In genomic region chr3:51099794-51100542, GRCh38 we compare ENCODE assay signal across 8 cellular contexts.
DNase-seq lines count a peak whose midpoint lies in the region; TF ChIP-seq lines count a peak whose summit lies in the region.

No MANE protein-coding gene starts in this region.

- H3K9me2 ChIP-seq in DOHH2 (replicated peaks; ENCODE audit: control insufficient read depth, low read length) (no peaks in the 10 kb centered on the region), hepatocyte (replicated peaks; ENCODE audit: insufficient read depth) (no peaks in the 10 kb centered on the region)

- H3K27ac ChIP-seq in DOHH2 (ENCODE audit: low read depth, low read length) (no peak overlapping the region), adrenal gland (no peak overlapping the region), hepatocyte (no peak overlapping the region)

- H4K20me1 ChIP-seq in DOHH2 (ENCODE audit: control insufficient read depth, insufficient read depth, low read depth, low read length) (no peaks in the 10 kb centered on the region), hepatocyte (ENCODE audit: insufficient read depth, poor library complexity, severe bottlenecking) (no peaks in the 10 kb centered on the region)

- H3K27me3 ChIP-seq in DOHH2 (ENCODE audit: control insufficient read depth, low read length) (no peaks in the 10 kb centered on the region), adrenal gland (no peaks in the 10 kb centered on the region), hepatocyte (no peaks in the 10 kb centered on the region)

- TF ChIP-seq CTCF in DOHH2 (IDR thresholded peaks at IDR 0.05; ENCODE audit: low read depth, low read length, poor library complexity, severe bottlenecking): peak; percentile 61
- TF ChIP-seq CTCF in adrenal gland (IDR thresholded peaks at IDR 0.05): peak; percentile 62 to 74 (median 69)
- TF ChIP-seq CTCF in hepatocyte (IDR thresholded peaks at IDR 0.05; ENCODE audit: poor library complexity): peak; percentile 72

- WGBS in adrenal gland, 4 donors: 54 to 77% (median 68%) methylated on average over 3 of the region's 3 CpGs
- 63% methylated on average over 3 of the region's 3 CpGs for WGBS in hepatocyte (ENCODE audit: low lambda C conversion rate, missing lambda C conversion rate)

- H3K36me3 ChIP-seq in DOHH2 (ENCODE audit: control insufficient read depth, low read length) (no peaks in the 10 kb centered on the region), adrenal gland (replicated peaks in 1 of 2) (no peaks in the 10 kb centered on the region), hepatocyte (replicated peaks; ENCODE audit: insufficient read depth, low read depth) (no peaks in the 10 kb centered on the region)

- H3K9me3 ChIP-seq in DOHH2 (ENCODE audit: control insufficient read depth, insufficient read depth, low read length) (no peaks in the 10 kb centered on the region), adrenal gland (replicated peaks in 1 of 3) (no peaks in the 10 kb centered on the region), hepatocyte (ENCODE audit: low read depth) (no peaks in the 10 kb centered on the region)

- H3K4me3 ChIP-seq in DOHH2 (ENCODE audit: low read length) (no peak overlapping the region), adrenal gland (no peak overlapping the region), hepatocyte (no peak overlapping the region)

- H3K79me2 ChIP-seq in DOHH2 (ENCODE audit: control insufficient read depth, low read length) (no peaks in the 10 kb centered on the region), hepatocyte (no peaks in the 10 kb centered on the region)

- intact Hi-C loops in adrenal gland (cut with DNase I): no loop called here

- peak; percentile 39 for DNase-seq in 8988T
- DNase-seq in NCI-H128 (lab: John Stamatoyannopoulos, UW; ENCODE audit: unreplicated experiment): peak; percentile 3
- peak; percentile 51 to 80 (median 60) for DNase-seq in adrenal gland
- peak; percentile 78 for DNase-seq in hepatocyte (ENCODE audit: low spot score)
- DNase-seq in stimulated activated CD8-positive, alpha-beta memory T cell treated with anti-CD3 and anti-CD28 coated beads, Interleukin-4, amount 100 ng/mL, for 48 hours: peak; percentile 41
- DNase-seq in NK-92 treated with Interleukin-12 subunit alpha and Interleukin-12 subunit beta, amount 100 ng/mL, for 24 hours (lab: John Stamatoyannopoulos, UW): no peak
- DNase-seq in germinal center (ENCODE audit: low spot score): no peak

- H3K4me1 ChIP-seq in DOHH2 (ENCODE audit: control insufficient read depth, low read length) (no peaks in the 10 kb centered on the region), adrenal gland (replicated peaks in 1 of 2) (no peaks in the 10 kb centered on the region), hepatocyte (ENCODE audit: insufficient read depth) (no peaks in the 10 kb centered on the region)

- no peak overlapping the region for H2AFZ ChIP-seq in hepatocyte

- no peaks in the 10 kb centered on the region for H3F3A ChIP-seq in DOHH2 (ENCODE audit: control insufficient read depth, insufficient read depth)

- TF ChIP-seq POLR2A in adrenal gland (IDR thresholded peaks at IDR 0.05): no peak

- H3K4me2 ChIP-seq in DOHH2 (ENCODE audit: low read length): no peak overlapping the region
- H3K4me2 ChIP-seq in hepatocyte: no peak overlapping the region

Comparison
In these comparisons a context has a peak if more than half of its experiments do, and no peak if none do; other contexts are left out.
1. DNase-seq: peak in 8988T (single experiment), NCI-H128 (single experiment), adrenal gland (7 of 7), hepatocyte (single experiment) and stimulated activated CD8-positive, alpha-beta memory T cell treated with anti-CD3 and anti-CD28 coated beads, Interleukin-4, amount 100 ng/mL, for 48 hours (single experiment); none in NK-92 treated with Interleukin-12 subunit alpha and Interleukin-12 subunit beta, amount 100 ng/mL, for 24 hours (single experiment) and germinal center (single experiment).
2. Peak in every context shown above with its lines, with median percentiles within 50 percentile points of each other: CTCF ChIP-seq.